25 cellular contexts compared by ENCODE assay signal in genomic region chr14:76045773-76046172, GRCh38.
"Had no signal": no experiment of that assay in that cellular context is flagged by ENCODE, and none has a peak within 500 bp of the region (broad histone marks: within the 10 kb centered on the region; RNA-seq: fewer than 3 reads in every experiment).

No MANE protein-coding gene starts in this region.

- H3K9me3 ChIP-seq: breast epithelium had no signal

- H3K9me3 Mint-ChIP-seq: activated B cell treated with CpG ODN at 0.5 μM for 24 hours; activated CD4-positive, alpha-beta memory T cell treated with anti-CD3 and anti-CD28 coated beads, Interleukin-2, amount 10 ng/mL, durations not matched to agents 7 days and 5 days; activated naive CD4-positive, alpha-beta T cell treated with anti-CD3 and anti-CD28 coated beads, Interleukin-2, amount 10 ng/mL, durations not matched to agents 7 days and 5 days; activated naive CD8-positive, alpha-beta T cell treated with anti-CD3 and anti-CD28 coated beads, Interleukin-2, amount 10 ng/mL, durations not matched to agents 7 days and 5 days; activated T-helper 17 cell treated with anti-CD3 and anti-CD28 coated beads, Interleukin-2, amount 50 U/mL, for 72 hours; T-cell had no signal

- ATAC-seq: activated T-helper 17 cell treated with anti-CD3 and anti-CD28 coated beads, Interleukin-2, amount 50 U/mL, for 72 hours; Right ventricle myocardium inferior; T-cell had no signal

- H3K27me3 ChIP-seq: breast epithelium had no signal

- DNase-seq: activated B cell treated with CpG ODN at 0.5 μM for 24 hours; activated CD4-positive, alpha-beta memory T cell treated with anti-CD3 and anti-CD28 coated beads, Interleukin-2, amount 10 ng/mL, durations not matched to agents 7 days and 5 days; activated CD4-positive, alpha-beta T cell treated with anti-CD3 and anti-CD28 coated beads for 1 hour; activated CD4-positive, alpha-beta T cell treated with anti-CD3 and anti-CD28 coated beads, Interleukin-2, amount 50 U/mL, for 1 hour; activated gamma-delta T cell treated with Interleukin-2 at 50 U/mL for 16 hours; activated naive CD4-positive, alpha-beta T cell treated with anti-CD3 and anti-CD28 coated beads, Interleukin-2, amount 10 ng/mL, durations not matched to agents 7 days and 5 days; activated naive CD8-positive, alpha-beta T cell treated with anti-CD3 and anti-CD28 coated beads, Interleukin-2, amount 10 ng/mL, durations not matched to agents 7 days and 5 days; activated T-cell treated with anti-CD3 and anti-CD28 coated beads for 4 hours; activated T-cell treated with anti-CD3 and anti-CD28 coated beads, Interleukin-2, amount 50 U/mL, for 48 hours; aorta; caudate nucleus; Karpas-422; NCI-H1105 treated with DMSO at 0.1 percent for 48 hours; NCI-H1436 treated with DMSO at 0.1 percent for 48 hours; NCI-H187; NCI-H2081 treated with DMSO at 0.1 percent for 48 hours; NCI-H446; NCI-H524; NCI-H774; T-cell; T1000 had no signal

- H3K36me3 ChIP-seq: breast epithelium had no signal

- H3K4me3 ChIP-seq: breast epithelium, SK-N-MC had no signal

- H3K27ac ChIP-seq: breast epithelium, SK-N-MC had no signal

- H3K36me3 Mint-ChIP-seq: activated naive CD4-positive, alpha-beta T cell treated with anti-CD3 and anti-CD28 coated beads, Interleukin-2, amount 10 ng/mL, durations not matched to agents 7 days and 5 days; activated naive CD8-positive, alpha-beta T cell treated with anti-CD3 and anti-CD28 coated beads, Interleukin-2, amount 10 ng/mL, durations not matched to agents 7 days and 5 days had no signal

- H3K4me3 Mint-ChIP-seq: activated B cell treated with CpG ODN at 0.5 μM for 24 hours; activated CD4-positive, alpha-beta memory T cell treated with anti-CD3 and anti-CD28 coated beads, Interleukin-2, amount 10 ng/mL, durations not matched to agents 7 days and 5 days; activated naive CD4-positive, alpha-beta T cell treated with anti-CD3 and anti-CD28 coated beads, Interleukin-2, amount 10 ng/mL, durations not matched to agents 7 days and 5 days; activated naive CD8-positive, alpha-beta T cell treated with anti-CD3 and anti-CD28 coated beads, Interleukin-2, amount 10 ng/mL, durations not matched to agents 7 days and 5 days; activated T-helper 17 cell treated with anti-CD3 and anti-CD28 coated beads, Interleukin-2, amount 50 U/mL, for 72 hours; T-cell had no signal

- H3K27ac Mint-ChIP-seq: activated B cell treated with CpG ODN at 0.5 μM for 24 hours; activated CD4-positive, alpha-beta memory T cell treated with anti-CD3 and anti-CD28 coated beads, Interleukin-2, amount 10 ng/mL, durations not matched to agents 7 days and 5 days; activated naive CD4-positive, alpha-beta T cell treated with anti-CD3 and anti-CD28 coated beads, Interleukin-2, amount 10 ng/mL, durations not matched to agents 7 days and 5 days; activated naive CD8-positive, alpha-beta T cell treated with anti-CD3 and anti-CD28 coated beads, Interleukin-2, amount 10 ng/mL, durations not matched to agents 7 days and 5 days; activated T-helper 17 cell treated with anti-CD3 and anti-CD28 coated beads, Interleukin-2, amount 50 U/mL, for 72 hours; T-cell had no signal

- H3K4me1 Mint-ChIP-seq: activated naive CD4-positive, alpha-beta T cell treated with anti-CD3 and anti-CD28 coated beads, Interleukin-2, amount 10 ng/mL, durations not matched to agents 7 days and 5 days; activated T-helper 17 cell treated with anti-CD3 and anti-CD28 coated beads, Interleukin-2, amount 50 U/mL, for 72 hours; T-cell had no signal

- H3K27me3 Mint-ChIP-seq: activated B cell treated with CpG ODN at 0.5 μM for 24 hours; activated CD4-positive, alpha-beta memory T cell treated with anti-CD3 and anti-CD28 coated beads, Interleukin-2, amount 10 ng/mL, durations not matched to agents 7 days and 5 days; activated naive CD4-positive, alpha-beta T cell treated with anti-CD3 and anti-CD28 coated beads, Interleukin-2, amount 10 ng/mL, durations not matched to agents 7 days and 5 days; activated naive CD8-positive, alpha-beta T cell treated with anti-CD3 and anti-CD28 coated beads, Interleukin-2, amount 10 ng/mL, durations not matched to agents 7 days and 5 days; activated T-helper 17 cell treated with anti-CD3 and anti-CD28 coated beads, Interleukin-2, amount 50 U/mL, for 72 hours; T-cell had no signal

- H3K4me1 ChIP-seq: breast epithelium had no signal
